ENCODE assay signal across 16 cellular contexts in genomic region chr4:36067116-36067515, GRCh38.
DNase-seq lines count a peak whose midpoint lies in the region; ATAC-seq and TF ChIP-seq lines count a peak whose summit lies in the region.
"Had no signal": no experiment of that assay in that cellular context is flagged by ENCODE, and none has a peak within 500 bp of the region (broad histone marks: within the 10 kb centered on the region; RNA-seq: fewer than 3 reads in every experiment).

No MANE protein-coding gene starts in this region.

- H3K27me3 Mint-ChIP-seq in central memory CD8-positive, alpha-beta T cell: no peaks in the 10 kb centered on the region
- H3K27me3 Mint-ChIP-seq in nephron progenitor cell (ENCODE audit: low read depth, poor library complexity): no peaks in the 10 kb centered on the region
- H3K27me3 Mint-ChIP-seq in endodermal cell (ENCODE audit: insufficient read depth): no peaks in the 10 kb centered on the region

- no peak for TF ChIP-seq POLR2A in NB4 (IDR thresholded peaks at IDR 0.05; ENCODE audit: extremely low read depth, insufficient read length)

- no peaks in the 10 kb centered on the region for H3K27me3 ChIP-seq in MG63
- no peaks in the 10 kb centered on the region for H3K27me3 ChIP-seq in endodermal cell (ENCODE audit: control insufficient read depth, insufficient read depth, low read length, poor library complexity, severe bottlenecking)
- H3K27me3 ChIP-seq: BLaER1 treated with 17β-estradiol and CSF1 and Interleukin-3, amounts not matched to agents 10 nM and 100 nM; SJCRH30 had no signal

- no peak overlapping the region for H3K9ac ChIP-seq in endodermal cell (ENCODE audit: extremely low read depth, low read length, poor library complexity, severe bottlenecking)
- H3K9ac ChIP-seq: BLaER1 treated with 17β-estradiol and CSF1 and Interleukin-3, amounts not matched to agents 10 nM and 100 nM; KMS-11 had no signal

- peak; percentile 5 to 43 for DNase-seq in NOMO-1 (lab: John Stamatoyannopoulos, UW; ENCODE audit: unreplicated experiment in 2 of 2)
- no peak for DNase-seq in NOMO-1 treated with dmso at 0.1 percent for 144 hours (lab: John Stamatoyannopoulos, UW; ENCODE audit: unreplicated experiment)
- peak; percentile 19 for DNase-seq in NB4 (ENCODE audit: low read depth)
- DNase-seq in central memory CD8-positive, alpha-beta T cell (ENCODE audit: low spot score in 2 of 2): no peak
- DNase-seq in nephron progenitor cell: no peak
- DNase-seq in MG63: no peak
- no peak for DNase-seq in endodermal cell
- DNase-seq: DMS 273 treated with DMSO at 0.1 percent for 48 hours, NCI-H1105 treated with DMSO at 0.1 percent for 48 hours, NCI-H187, NCI-H69, PC-9, SJCRH30 had no signal

- no peak overlapping the region for H3K27ac ChIP-seq in endodermal cell (ENCODE audit: low read depth, low read length)
- H3K27ac ChIP-seq: BLaER1 treated with 17β-estradiol and CSF1 and Interleukin-3, amounts not matched to agents 10 nM and 100 nM; KMS-11; PC-9; SJCRH30 had no signal

- 100% methylated on average over 1 of the region's 2 CpGs; no CpG with 5 or more reads in 1 of the 2 experiments for WGBS in endodermal cell (ENCODE audit: insufficient coverage in 1 of 2, insufficient read length in 1 of 2), 2 experiments

- peak overlapping the region; percentile 71 for H3K27ac Mint-ChIP-seq in central memory CD8-positive, alpha-beta T cell (ENCODE audit: low read depth)
- H3K27ac Mint-ChIP-seq in nephron progenitor cell: peak overlapping the region; percentile 45
- H3K27ac Mint-ChIP-seq in endodermal cell: no peak overlapping the region

- H3K4me3 ChIP-seq in NB4 (ENCODE audit: low read depth, low read length) (no peak overlapping the region), MG63 (no peak overlapping the region), endodermal cell (ENCODE audit: low read length) (no peak overlapping the region)
- H3K4me3 ChIP-seq: BLaER1 treated with 17β-estradiol and CSF1 and Interleukin-3, amounts not matched to agents 10 nM and 100 nM; PC-9; SJCRH30 had no signal

- H3K36me3 Mint-ChIP-seq in central memory CD8-positive, alpha-beta T cell (ENCODE audit: insufficient read depth): peaks cover 40% of the 10 kb centered on the region
- H3K36me3 Mint-ChIP-seq in nephron progenitor cell (ENCODE audit: low read depth) (no peaks in the 10 kb centered on the region), endodermal cell (ENCODE audit: low read depth) (no peaks in the 10 kb centered on the region)

- no peak overlapping the region for H3K4me3 Mint-ChIP-seq in central memory CD8-positive, alpha-beta T cell
- no peak overlapping the region for H3K4me3 Mint-ChIP-seq in nephron progenitor cell
- no peak overlapping the region for H3K4me3 Mint-ChIP-seq in endodermal cell

- TF ChIP-seq CTCF in NB4 (IDR thresholded peaks at IDR 0.05; ENCODE audit: low read depth, low read length) (no peak), nephron progenitor cell (IDR thresholded peaks at IDR 0.05) (no peak), endodermal cell (conservative IDR thresholded peaks at IDR 0.05) (no peak)

- no peaks in the 10 kb centered on the region for H3K4me1 ChIP-seq in endodermal cell (ENCODE audit: control insufficient read depth, insufficient read depth, low read length)
- H3K4me1 ChIP-seq: SJCRH30 had no signal

- no peaks in the 10 kb centered on the region for H3K9me3 ChIP-seq in MG63
- no peaks in the 10 kb centered on the region for H3K9me3 ChIP-seq in endodermal cell (ENCODE audit: control insufficient read depth, low read length)
- H3K9me3 ChIP-seq: BLaER1 treated with 17β-estradiol and CSF1 and Interleukin-3, amounts not matched to agents 10 nM and 100 nM; SJCRH30 had no signal

- H3K9me3 Mint-ChIP-seq in central memory CD8-positive, alpha-beta T cell: no peaks in the 10 kb centered on the region
- H3K9me3 Mint-ChIP-seq in nephron progenitor cell (no peaks in the 10 kb centered on the region), endodermal cell (no peaks in the 10 kb centered on the region)

- peaks cover 13% of the 10 kb centered on the region for H3K4me1 Mint-ChIP-seq in central memory CD8-positive, alpha-beta T cell
- no peaks in the 10 kb centered on the region for H3K4me1 Mint-ChIP-seq in nephron progenitor cell
- peaks cover 9% of the 10 kb centered on the region for H3K4me1 Mint-ChIP-seq in endodermal cell

- no peaks in the 10 kb centered on the region for H3K36me3 ChIP-seq in MG63
- H3K36me3 ChIP-seq in endodermal cell (ENCODE audit: control insufficient read depth, insufficient read depth, low read length): no peaks in the 10 kb centered on the region
- H3K36me3 ChIP-seq: SJCRH30 had no signal

- ATAC-seq in central memory CD8-positive, alpha-beta T cell (replicated peaks; ENCODE audit: extremely low read depth, poor library complexity, severe bottlenecking): no peak
- no peak for ATAC-seq in HG03280 (IDR thresholded peaks at IDR 0.05; ENCODE audit: unreplicated experiment)

Comparison
In these comparisons a context has a peak if more than half of its experiments do, and no peak if none do; other contexts are left out.
1. DNase-seq: peak in NOMO-1 (2 of 2) and NB4 (single experiment); none in NOMO-1 treated with dmso at 0.1 percent for 144 hours (single experiment), central memory CD8-positive, alpha-beta T cell (0 of 2), nephron progenitor cell (single experiment), MG63 (single experiment) and endodermal cell (single experiment).